Comparison of ENCODE assay signal across 9 cellular contexts in the genomic region with DNA sequence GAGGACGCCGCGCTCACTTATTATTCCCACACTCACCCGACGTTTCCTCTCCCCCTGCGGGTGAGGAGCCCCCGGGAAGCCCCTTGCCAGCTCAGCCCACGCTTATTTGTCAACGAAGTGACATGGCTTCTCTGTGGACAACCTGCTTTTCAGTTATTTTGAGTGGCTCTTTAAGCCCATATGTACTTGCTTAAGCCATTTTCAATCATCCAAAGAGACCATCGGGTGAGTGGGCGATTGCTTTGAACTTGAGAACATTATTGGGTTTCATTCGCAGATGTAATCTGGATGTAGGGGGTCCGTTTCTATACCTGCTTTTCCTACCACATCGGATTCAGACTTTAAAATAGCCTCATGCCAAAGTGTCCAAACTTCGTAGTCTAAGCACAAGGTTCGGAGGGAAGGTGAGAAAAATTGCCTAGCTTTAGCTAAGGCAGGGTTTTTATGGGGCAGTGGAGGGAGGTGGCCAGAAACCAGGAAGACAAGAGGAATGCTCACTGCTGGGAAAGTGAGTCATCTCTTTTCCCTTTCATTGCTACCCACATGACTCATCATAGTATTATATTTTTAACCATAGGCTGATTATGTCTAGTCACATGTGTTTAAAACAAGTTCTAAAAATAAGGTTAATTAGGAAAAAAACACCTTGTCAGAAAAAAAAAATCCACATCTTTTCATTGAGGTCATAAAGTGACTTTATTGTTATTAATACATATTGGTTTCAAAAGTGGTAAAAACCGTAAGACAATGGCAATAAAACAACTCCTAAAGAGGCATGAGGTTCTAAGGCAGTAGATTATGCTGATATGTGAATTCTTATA.
A peak's percentile ranks its signal among the peaks of the same experiment; 100 is the strongest.
DNase-seq lines count a peak whose midpoint lies in the region; ATAC-seq, FAIRE-seq and TF ChIP-seq lines count a peak whose summit lies in the region.
"Had no signal": no experiment of that assay in that cellular context is flagged by ENCODE, and none has a peak within 500 bp of the region (broad histone marks: within the 10 kb centered on the region; RNA-seq: fewer than 3 reads in every experiment).

No MANE protein-coding gene starts in this region.

- DNase-seq in GM04504 (ENCODE audit: low read depth) = peak; percentile 75
- DNase-seq in MV-4-11 (lab: John Stamatoyannopoulos, UW) = peak; percentile 48
- no peak for DNase-seq in endodermal cell
- DNase-seq in non-pigmented ciliary epithelial cell (ENCODE audit: low read depth) = peak; percentile 89
- no peak for DNase-seq in NCI-H187 (lab: John Stamatoyannopoulos, UW)
- DNase-seq in G401 (ENCODE audit: low spot score) = no peak
- DNase-seq in frontal cortex (ENCODE audit: low spot score in 2 of 2) = no peak
- DNase-seq: T-helper 2 cell had no signal

- H3K4me1 ChIP-seq in endodermal cell (ENCODE audit: control insufficient read depth, insufficient read depth, low read length) = no peaks in the 10 kb centered on the region

- H3K36me3 Mint-ChIP-seq in endodermal cell (ENCODE audit: low read depth) = no peaks in the 10 kb centered on the region

- peak overlapping the region; percentile 76 for H3K27ac ChIP-seq in endodermal cell (ENCODE audit: low read depth, low read length)

- no peak for FAIRE-seq in frontal cortex (lab: Jason Lieb, UNC)

- no peaks in the 10 kb centered on the region for H3K36me3 ChIP-seq in endodermal cell (ENCODE audit: control insufficient read depth, insufficient read depth, low read length)

- H3K9me3 ChIP-seq in endodermal cell (ENCODE audit: control insufficient read depth, low read length) = no peaks in the 10 kb centered on the region

- 44 to 86% methylated on average over 2 to 17 of the region's 17 CpGs for WGBS in endodermal cell (ENCODE audit: insufficient coverage in 1 of 2, insufficient read length in 1 of 2), 2 experiments

- in situ Hi-C loops in G401 (cut with HindIII; ENCODE audit: low sequenced_read_pairs) = no loop called here

- no peaks in the 10 kb centered on the region for H3K27me3 Mint-ChIP-seq in endodermal cell (ENCODE audit: insufficient read depth)

- no peak for ATAC-seq in GM21723 (IDR thresholded peaks at IDR 0.05; ENCODE audit: unreplicated experiment)

- no peak overlapping the region for H3K9ac ChIP-seq in endodermal cell (ENCODE audit: extremely low read depth, low read length, poor library complexity, severe bottlenecking)

- H3K4me3 ChIP-seq in endodermal cell (ENCODE audit: low read length) = no peak overlapping the region

- H3K27ac Mint-ChIP-seq in endodermal cell = no peak overlapping the region

- no peak for TF ChIP-seq CTCF in endodermal cell (conservative IDR thresholded peaks at IDR 0.05)

- H3K9me3 Mint-ChIP-seq in endodermal cell = no peaks in the 10 kb centered on the region

- H3K4me1 Mint-ChIP-seq in endodermal cell = peaks cover 12% of the 10 kb centered on the region

- no peaks in the 10 kb centered on the region for H3K27me3 ChIP-seq in endodermal cell (ENCODE audit: control insufficient read depth, insufficient read depth, low read length, poor library complexity, severe bottlenecking)

- H3K4me3 Mint-ChIP-seq in endodermal cell = no peak overlapping the region

Comparison
In these comparisons a context has a peak if more than half of its experiments do, and no peak if none do; other contexts are left out.
1. DNase-seq: peak in GM04504 (single experiment), MV-4-11 (single experiment) and non-pigmented ciliary epithelial cell (single experiment); none in endodermal cell (single experiment), NCI-H187 (0 of 2), G401 (single experiment) and frontal cortex (0 of 2).